Comparison of ENCODE assay signal across 9 cellular contexts in genomic region chr7:77727527-77727926, GRCh38. TPM values are rescaled to one million over a fixed set of nuclear protein-coding genes. Genes with fewer than 3 reads are reported as not detected.
DNase-seq lines count a peak whose midpoint lies in the region; ATAC-seq and TF ChIP-seq lines count a peak whose summit lies in the region.
"Had no signal": no experiment of that assay in that cellular context is flagged by ENCODE, and none has a peak within 500 bp of the region (broad histone marks: within the 10 kb centered on the region; RNA-seq: fewer than 3 reads in every experiment).

No MANE protein-coding gene starts in this region.

- H3K27ac Mint-ChIP-seq in activated T-cell treated with anti-CD3 and anti-CD28 coated beads, Interleukin-2, amount 50 U/mL, for 24 hours: peak overlapping the region; percentile 72

- WGBS in hepatocyte (ENCODE audit: low lambda C conversion rate, missing lambda C conversion rate): 73% methylated on average over 3 of the region's 3 CpGs
- 65 to 70% methylated on average over 3 of the region's 3 CpGs for WGBS in thyroid gland, 2 donors

- H3K36me3 ChIP-seq in PC-3 (ENCODE audit: low read depth, low read length) (no peaks in the 10 kb centered on the region), hepatocyte (replicated peaks; ENCODE audit: insufficient read depth, low read depth) (no peaks in the 10 kb centered on the region), thyroid gland (no peaks in the 10 kb centered on the region)

- intact Hi-C loops in PC-3 (cut with micrococcal nuclease) (no loop called here), thyroid gland (cut with DNase I) (no loop called here)

- POLR2A ChIA-PET in PC-3 (lab: Charles Lee; ENCODE audit: unreplicated experiment): interaction anchor here (0.7 kb wide), 1 partner anchor 32 kb away, joined by 5 read pairs; no protein-coding TSS in a partner anchor

- H3K4me1 ChIP-seq in PC-3 (ENCODE audit: insufficient read depth, low read length) (peaks cover 11% of the 10 kb centered on the region; the same call in 1 of the 2 replicates), hepatocyte (ENCODE audit: insufficient read depth) (peaks cover 26% of the 10 kb centered on the region), thyroid gland (peaks cover 19 to 27% of the 10 kb centered on the region in 2 donors)

- H3F3A ChIP-seq in PC-3 (ENCODE audit: low read length, unreplicated experiment): no peaks in the 10 kb centered on the region

- H3K79me2 ChIP-seq in PC-3 (ENCODE audit: low read length) (peaks cover 84% of the 10 kb centered on the region), hepatocyte (peaks cover 100% of the 10 kb centered on the region)

- no peak for TF ChIP-seq POLR2A in thyroid gland (IDR thresholded peaks at IDR 0.05)

- no peaks in the 10 kb centered on the region for H3K9me3 Mint-ChIP-seq in activated T-cell treated with anti-CD3 and anti-CD28 coated beads, Interleukin-2, amount 50 U/mL, for 24 hours

- H3K4me3 Mint-ChIP-seq in activated T-cell treated with anti-CD3 and anti-CD28 coated beads, Interleukin-2, amount 50 U/mL, for 24 hours: no peak overlapping the region

- H3K4me2 ChIP-seq in PC-3 (ENCODE audit: low read length) (no peak overlapping the region), hepatocyte (peak overlapping the region; percentile 69)

- H2AFZ ChIP-seq in PC-3 (ENCODE audit: low read length): no peak overlapping the region
- no peak overlapping the region for H2AFZ ChIP-seq in hepatocyte

- TF ChIP-seq CTCF in PC-3 (conservative IDR thresholded peaks at IDR 0.05; ENCODE audit: low read depth, low read length) (no peak), hepatocyte (IDR thresholded peaks at IDR 0.05; ENCODE audit: poor library complexity) (no peak), thyroid gland (IDR thresholded peaks at IDR 0.05) (no peak)

- no TSS peak for BruUV-seq in PC-3 (replicated peaks; lab: Mats Ljungman, UMichigan)

- H3K9me2 ChIP-seq in PC-3 (replicated peaks; ENCODE audit: low read length): no peaks in the 10 kb centered on the region
- no peaks in the 10 kb centered on the region for H3K9me2 ChIP-seq in hepatocyte (replicated peaks; ENCODE audit: insufficient read depth)

- H3K9ac ChIP-seq in PC-3 (ENCODE audit: low read length): no peak overlapping the region

- H3K4me1 Mint-ChIP-seq in activated T-cell treated with anti-CD3 and anti-CD28 coated beads, Interleukin-2, amount 50 U/mL, for 24 hours (ENCODE audit: low read depth): peaks cover 46% of the 10 kb centered on the region

- ATAC-seq in PC-3: peak; percentile 38
- ATAC-seq in HG03439 (IDR thresholded peaks at IDR 0.05; ENCODE audit: unreplicated experiment): no peak
- ATAC-seq: Panc1 had no signal

- H3K9me3 ChIP-seq in PC-3 (ENCODE audit: low read length) (no peaks in the 10 kb centered on the region), hepatocyte (ENCODE audit: low read depth) (no peaks in the 10 kb centered on the region), thyroid gland (no peaks in the 10 kb centered on the region)

- H3K27me3 ChIP-seq in PC-3 (ENCODE audit: low read length): no peaks in the 10 kb centered on the region
- no peaks in the 10 kb centered on the region for H3K27me3 ChIP-seq in hepatocyte
- no peaks in the 10 kb centered on the region for H3K27me3 ChIP-seq in thyroid gland

- H4K20me1 ChIP-seq in PC-3 (ENCODE audit: low read length) (peaks cover 9% of the 10 kb centered on the region; the same call in 1 of the 2 replicates), hepatocyte (ENCODE audit: insufficient read depth, poor library complexity, severe bottlenecking) (peaks cover 52% of the 10 kb centered on the region)

- DNase-seq in activated T-cell treated with anti-CD3 and anti-CD28 coated beads, Interleukin-2, amount 50 U/mL, for 24 hours: no peak
- DNase-seq in activated T-cell treated with anti-CD3 and anti-CD28 coated beads, Interleukin-2, amount 50 U/mL, for 1 hour: no peak
- DNase-seq in PC-3 (no peak), hepatocyte (ENCODE audit: low spot score) (no peak), thyroid gland (peak; percentile 25 to 27), LoVo (ENCODE audit: low spot score) (no peak)
- no peak for DNase-seq in stimulated activated CD4-positive, alpha-beta T cell treated with anti-CD3 and anti-CD28 coated beads, Interleukin-4, amount 100 ng/mL, for 1 hour

- no peak overlapping the region for H3K4me3 ChIP-seq in PC-3 (ENCODE audit: low read length)
- H3K4me3 ChIP-seq in hepatocyte: no peak overlapping the region
- no peak overlapping the region for H3K4me3 ChIP-seq in thyroid gland (replicated peaks in 1 of 3)

- no peak overlapping the region for H3K27ac ChIP-seq in PC-3 (ENCODE audit: low read length)
- H3K27ac ChIP-seq in hepatocyte: peak overlapping the region; percentile 68
- H3K27ac ChIP-seq in thyroid gland: peak overlapping the region in 1 of 3 donors; percentile 35

- H3K27me3 Mint-ChIP-seq in activated T-cell treated with anti-CD3 and anti-CD28 coated beads, Interleukin-2, amount 50 U/mL, for 24 hours: no peaks in the 10 kb centered on the region

- CTCF ChIA-PET in PC-3 (lab: Charles Lee): no interaction called here

- H3K36me3 Mint-ChIP-seq in activated T-cell treated with anti-CD3 and anti-CD28 coated beads, Interleukin-2, amount 50 U/mL, for 24 hours (ENCODE audit: low read depth): peaks cover 19% of the 10 kb centered on the region

RNA-seq across cellular contexts. Expression of gene RSBN1L, which starts 31.3 kb away (rescaled TPM):
- total RNA-seq in PC-3 (2014; rRNA removed): 6.9 and 11.2 TPM in 2 replicates
- total RNA-seq in hepatocyte: 14.8 and 19.2 TPM in 2 replicates
- 4.8 and 7.4 TPM in 2 replicates for polyA plus RNA-seq in hepatocyte
- total RNA-seq in thyroid gland: 10 to 100 TPM; 30.6 to 43.9 (median 36.9) TPM

Comparison
In these comparisons a context has a peak if more than half of its experiments do, and no peak if none do; other contexts are left out.
1. DNase-seq: peak in thyroid gland (2 of 2); none in activated T-cell treated with anti-CD3 and anti-CD28 coated beads, Interleukin-2, amount 50 U/mL, for 24 hours (single experiment), activated T-cell treated with anti-CD3 and anti-CD28 coated beads, Interleukin-2, amount 50 U/mL, for 1 hour (single experiment), PC-3 (single experiment), hepatocyte (single experiment), LoVo (single experiment) and stimulated activated CD4-positive, alpha-beta T cell treated with anti-CD3 and anti-CD28 coated beads, Interleukin-4, amount 100 ng/mL, for 1 hour (single experiment).